Comparison of ENCODE assay signal across 8 cellular contexts in the genomic region with DNA sequence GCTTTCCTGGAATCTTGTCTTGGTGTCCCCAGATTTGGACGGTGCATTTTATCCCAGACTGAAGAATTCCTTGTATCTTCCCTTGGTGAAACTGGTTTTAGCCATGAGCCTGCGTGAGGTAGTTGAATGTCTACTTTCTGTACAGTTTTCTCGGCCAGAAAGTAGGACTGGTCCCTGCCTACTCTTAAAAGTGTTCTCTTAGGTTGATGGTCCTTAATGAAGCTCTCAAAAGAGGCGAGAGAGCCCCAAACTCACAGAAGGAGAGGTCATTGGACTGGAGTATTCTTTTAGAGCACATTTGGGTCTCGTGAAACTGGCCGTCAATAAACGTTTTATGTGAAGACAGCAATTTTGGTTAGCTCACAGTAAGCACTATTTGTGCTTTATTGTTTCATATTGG. TPM values are rescaled to one million over a fixed set of nuclear protein-coding genes. Genes with fewer than 3 reads are reported as not detected.
DNase-seq lines count a peak whose midpoint lies in the region; ATAC-seq and TF ChIP-seq lines count a peak whose summit lies in the region.

No MANE protein-coding gene starts in this region.

- BruUV-seq in MCF 10A (replicated peaks; lab: Mats Ljungman, UMichigan): no TSS peak

- H3K9me3 ChIP-seq in lower lobe of right lung: no peaks in the 10 kb centered on the region

- H3K27ac Mint-ChIP-seq in MCF 10A (ENCODE audit: low read depth, unreplicated experiment): no peak overlapping the region

- TF ChIP-seq CTCF in 22Rv1 (IDR thresholded peaks at IDR 0.05) (no peak), MCF 10A (IDR thresholded peaks at IDR 0.05; ENCODE audit: unreplicated experiment) (no peak), lower lobe of right lung (IDR thresholded peaks at IDR 0.05) (no peak)

- no peaks in the 10 kb centered on the region for H3K27me3 Mint-ChIP-seq in MCF 10A (ENCODE audit: insufficient read depth, unreplicated experiment)

- peaks cover 8% of the 10 kb centered on the region for H3K4me1 Mint-ChIP-seq in MCF 10A (ENCODE audit: insufficient read depth, unreplicated experiment)

- CTCF ChIA-PET in MCF 10A (lab: Yijun Ruan, JAX): interaction anchor here (1.3 to 2.5 kb wide), 3 partner anchors 69 to 161 kb away, joined by 3 to 7 read pairs (median 6); no protein-coding TSS in a partner anchor

- no peak overlapping the region for H3K4me3 Mint-ChIP-seq in MCF 10A (ENCODE audit: unreplicated experiment)

- H3K4me1 ChIP-seq in lower lobe of right lung: peaks cover 26% of the 10 kb centered on the region

- no peaks in the 10 kb centered on the region for H3K36me3 ChIP-seq in lower lobe of right lung

- ATAC-seq in HG02852 (IDR thresholded peaks at IDR 0.05; ENCODE audit: unreplicated experiment): peak; percentile 13
- ATAC-seq in lower lobe of right lung: peak; percentile 11 to 23
- no peak for ATAC-seq in HG03521 (IDR thresholded peaks at IDR 0.05; ENCODE audit: unreplicated experiment)

- H3K9me3 Mint-ChIP-seq in MCF 10A (ENCODE audit: unreplicated experiment): no peaks in the 10 kb centered on the region

- POLR2A ChIA-PET in MCF 10A (lab: Yijun Ruan, JAX): interaction anchor here (0.8 to 4.3 kb wide), 32 partner anchors 10 to 220 kb away, joined by 3 to 87 read pairs (median 6); a partner anchor contains a TSS

- intact Hi-C loops in MCF 10A (cut with micrococcal nuclease) (loop anchor here (1.0 to 2.0 kb wide), 4 partner anchors 66 to 160 kb away; no protein-coding TSS in a partner anchor), lower lobe of right lung (cut with DNase I) (no loop called here)

- peak overlapping the region; percentile 96 for H3K4me3 ChIP-seq in lower lobe of right lung

- H3K27ac ChIP-seq in 22Rv1 (peak overlapping the region; percentile 89), lower lobe of right lung (peak overlapping the region; percentile 89)

- peaks cover 9% of the 10 kb centered on the region for H3K36me3 Mint-ChIP-seq in MCF 10A (ENCODE audit: insufficient read depth, unreplicated experiment)

- no peaks in the 10 kb centered on the region for H3K27me3 ChIP-seq in lower lobe of right lung (ENCODE audit: low read depth)

- DNase-seq in MCF 10A (ENCODE audit: unreplicated experiment) (peak; percentile 6), lower lobe of right lung (no peak), SKM-1 (lab: John Stamatoyannopoulos, UW; ENCODE audit: unreplicated experiment) (no peak), HUDEP-2 (lab: John Stamatoyannopoulos, UW; ENCODE audit: unreplicated experiment in 76 of 76) (no peak), NCI-H524 (lab: John Stamatoyannopoulos, UW) (no peak)

RNA-seq across cellular contexts. Expression of a gene that starts 0.7 kb away (rescaled TPM):
- total RNA-seq in MCF 10A (2022) (41.2 and 47.4 TPM in 2 replicates), lower lobe of right lung (15.2 TPM)
